In the genomic region with DNA sequence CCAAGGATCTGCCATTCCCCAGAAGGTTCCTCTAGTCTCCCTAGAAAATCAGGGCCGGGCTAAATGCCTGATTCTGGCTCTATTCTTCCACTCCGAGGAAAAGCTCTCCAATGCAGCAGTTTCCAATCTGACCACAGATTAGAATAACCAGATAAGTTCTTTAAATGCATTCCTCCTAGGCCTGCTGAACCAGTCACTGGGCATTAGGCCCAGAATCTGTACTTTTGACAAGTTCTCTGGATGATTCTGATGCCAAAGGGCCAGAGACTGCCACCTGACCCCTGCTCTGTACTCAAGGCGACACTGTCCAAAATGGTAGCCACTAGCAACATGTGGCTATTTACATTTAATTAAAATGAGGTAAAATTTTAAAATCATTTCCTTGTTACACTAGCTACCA, we compare ENCODE assay signal across 8 cellular contexts. TPM values are rescaled to one million over a fixed set of nuclear protein-coding genes. Genes with fewer than 3 reads are reported as not detected.
DNase-seq lines count a peak whose midpoint lies in the region; ATAC-seq and TF ChIP-seq lines count a peak whose summit lies in the region.

No MANE protein-coding gene starts in this region.

- H3K4me3 Mint-ChIP-seq in activated CD4-positive, alpha-beta memory T cell treated with anti-CD3 and anti-CD28 coated beads for 36 hours: no peak overlapping the region

- H3K27me3 Mint-ChIP-seq in activated CD4-positive, alpha-beta memory T cell treated with anti-CD3 and anti-CD28 coated beads for 36 hours: no peaks in the 10 kb centered on the region

- CTCF ChIA-PET in activated CD4-positive, alpha-beta memory T cell treated with anti-CD3 and anti-CD28 coated beads for 36 hours (lab: Charles Lee): interaction anchor here (1.0 to 6.9 kb wide), 6 partner anchors 9 to 143 kb away, joined by 3 to 36 read pairs (median 6); no protein-coding TSS in a partner anchor
- CTCF ChIA-PET in A673 (lab: Charles Lee): no interaction called here

- no peaks in the 10 kb centered on the region for H3K9me3 Mint-ChIP-seq in activated CD4-positive, alpha-beta memory T cell treated with anti-CD3 and anti-CD28 coated beads for 36 hours

- intact Hi-C loops in activated CD4-positive, alpha-beta memory T cell treated with anti-CD3 and anti-CD28 coated beads for 36 hours (cut with micrococcal nuclease): no loop called here
- intact Hi-C loops in Right ventricle myocardium superior (cut with DNase I): no loop called here
- intact Hi-C loops in A673 (cut with micrococcal nuclease; ENCODE audit: unreplicated experiment): no loop called here

- H3K4me1 Mint-ChIP-seq in activated CD4-positive, alpha-beta memory T cell treated with anti-CD3 and anti-CD28 coated beads for 36 hours (ENCODE audit: low read depth): peaks cover 81% of the 10 kb centered on the region

- no peak for TF ChIP-seq CTCF in A673 (conservative IDR thresholded peaks at IDR 0.05; ENCODE audit: low read depth, low read length)

- H3K36me3 ChIP-seq in skeletal muscle satellite cell (ENCODE audit: insufficient read depth, low read length): peaks cover 61% of the 10 kb centered on the region
- H3K36me3 ChIP-seq in A673 (ENCODE audit: insufficient read depth, low read length, poor library complexity, severe bottlenecking): no peaks in the 10 kb centered on the region

- H3K4me2 ChIP-seq in skeletal muscle satellite cell (ENCODE audit: low read length): peak overlapping the region; percentile 69

- H3K27ac Mint-ChIP-seq in activated CD4-positive, alpha-beta memory T cell treated with anti-CD3 and anti-CD28 coated beads for 36 hours: peak overlapping the region; percentile 79

- no peak overlapping the region for H3K27ac ChIP-seq in A673 (ENCODE audit: low read depth, low read length, poor library complexity, severe bottlenecking)

- BruUV-seq in A673 (replicated peaks; lab: Mats Ljungman, UMichigan): no TSS peak

- peak overlapping the region; percentile 17 for H3K9ac ChIP-seq in skeletal muscle satellite cell (ENCODE audit: low read depth, low read length)

- H3K4me3 ChIP-seq in skeletal muscle satellite cell (ENCODE audit: low read length) (no peak overlapping the region), A673 (ENCODE audit: low read depth, low read length, poor library complexity, severe bottlenecking) (no peak overlapping the region)

- H3K36me3 Mint-ChIP-seq in activated CD4-positive, alpha-beta memory T cell treated with anti-CD3 and anti-CD28 coated beads for 36 hours: peaks cover 47% of the 10 kb centered on the region

- peak; percentile 27 for DNase-seq in G401 (ENCODE audit: low spot score)
- no peak for DNase-seq in activated CD4-positive, alpha-beta memory T cell treated with anti-CD3 and anti-CD28 coated beads for 36 hours
- DNase-seq in Right ventricle myocardium superior: peak; percentile 45
- no peak for DNase-seq in 8988T
- DNase-seq in A673 (ENCODE audit: low spot score): no peak
- no peak for DNase-seq in T-helper 2 cell

- no peaks in the 10 kb centered on the region for H3K9me3 ChIP-seq in skeletal muscle satellite cell (replicated peaks; ENCODE audit: low read length)
- H3K9me3 ChIP-seq in A673 (ENCODE audit: low read depth, low read length, poor library complexity, severe bottlenecking): no peaks in the 10 kb centered on the region

- H3K4me1 ChIP-seq in skeletal muscle satellite cell (ENCODE audit: control insufficient read depth, insufficient read depth, low read length): peaks cover 87% of the 10 kb centered on the region
- H3K4me1 ChIP-seq in A673 (ENCODE audit: insufficient read depth, low read length, poor library complexity, severe bottlenecking): peaks cover 8% of the 10 kb centered on the region

- POLR2A ChIA-PET in activated CD4-positive, alpha-beta memory T cell treated with anti-CD3 and anti-CD28 coated beads for 36 hours (lab: Charles Lee): interaction anchor here (0.9 kb wide), 1 partner anchor 12 kb away, joined by 3 read pairs; no protein-coding TSS in a partner anchor
- POLR2A ChIA-PET in A673 (lab: Charles Lee; ENCODE audit: low non-redundant PET): no interaction called here

- H3K27me3 ChIP-seq in skeletal muscle satellite cell (ENCODE audit: control insufficient read depth, insufficient read depth, low read length): no peaks in the 10 kb centered on the region
- no peaks in the 10 kb centered on the region for H3K27me3 ChIP-seq in A673 (replicated peaks; ENCODE audit: insufficient read depth, low read depth, low read length, poor library complexity)

- in situ Hi-C loops in G401 (cut with HindIII; ENCODE audit: low sequenced_read_pairs): no loop called here

- ATAC-seq in Right ventricle myocardium superior (ENCODE audit: poor library complexity): peak; percentile 63
- no peak for ATAC-seq in HG03108 (IDR thresholded peaks at IDR 0.05; ENCODE audit: unreplicated experiment)

RNA-seq across cellular contexts. Expression of a gene that starts 22.3 kb away (rescaled TPM):
- 17.5 and 17.8 TPM in 2 replicates for total RNA-seq in G401 (2014; rRNA removed; shearing (Covaris generic))
- total RNA-seq in activated CD4-positive, alpha-beta memory T cell treated with anti-CD3 and anti-CD28 coated beads for 36 hours: 10 to 100 TPM; 62.9 to 65.0 TPM
- total RNA-seq in Right ventricle myocardium superior: 12.2 TPM
- total RNA-seq in skeletal muscle satellite cell (2012; rRNA removed): 4.3 and 4.6 TPM in 2 replicates
- 3.0 and 5.5 TPM in 2 replicates for total RNA-seq in A673 (2021)

RNA-seq across cellular contexts. Expression of a gene that starts 32.6 kb away (rescaled TPM):
- not detected in 2 replicates for total RNA-seq in G401 (2014; rRNA removed; shearing (Covaris generic))
- total RNA-seq in activated CD4-positive, alpha-beta memory T cell treated with anti-CD3 and anti-CD28 coated beads for 36 hours: under 1 TPM in 1 of 2 experiments, not detected in 1; 0.12 TPM
- total RNA-seq in Right ventricle myocardium superior (not detected), A673 (2021) (0.22 TPM in 1 of 2 replicates, not detected in the other)
- not detected in 2 replicates for total RNA-seq in skeletal muscle satellite cell (2012; rRNA removed)

Comparison
In these comparisons a context has a peak if more than half of its experiments do, and no peak if none do; other contexts are left out.
1. DNase-seq: peak in G401 (single experiment) and Right ventricle myocardium superior (single experiment); none in activated CD4-positive, alpha-beta memory T cell treated with anti-CD3 and anti-CD28 coated beads for 36 hours (single experiment), 8988T (single experiment), A673 (single experiment) and T-helper 2 cell (0 of 5).